Comparison of ENCODE assay signal across 14 cellular contexts in genomic region chr17:58641937-58642336, GRCh38. TPM values are rescaled to one million over a fixed set of nuclear protein-coding genes. Genes with fewer than 3 reads are reported as not detected.
"Had no signal": no experiment of that assay in that cellular context is flagged by ENCODE, and none has a peak within 500 bp of the region (broad histone marks: within the 10 kb centered on the region; RNA-seq: fewer than 3 reads in every experiment).

No MANE protein-coding gene starts in this region.

- H3K27me3 ChIP-seq: left lung, sigmoid colon had no signal

- H3K27ac ChIP-seq: coronary artery, left lung, psoas muscle, sigmoid colon had no signal

- H3K36me3 ChIP-seq: left lung, sigmoid colon had no signal

- H3K4me3 ChIP-seq: coronary artery, left lung, psoas muscle, sigmoid colon had no signal

- DNase-seq: activated CD4-positive, alpha-beta memory T cell treated with anti-CD3 and anti-CD28 coated beads, Interleukin-2, amount 10 ng/mL, durations not matched to agents 7 days and 5 days; activated CD4-positive, alpha-beta T cell treated with anti-CD3 and anti-CD28 coated beads for 1 hour; activated naive CD4-positive, alpha-beta T cell treated with Interleukin-2 at 50 U/mL for 16 hours; activated naive CD8-positive, alpha-beta T cell treated with anti-CD3 and anti-CD28 coated beads, Interleukin-2, amount 50 U/mL, for 24 hours; central memory CD4-positive, alpha-beta T cell; left lung; nephron progenitor cell; psoas muscle; sigmoid colon; stimulated activated CD4-positive, alpha-beta T cell treated with anti-CD3 and anti-CD28 coated beads, Interleukin-12 subunit alpha, Interleukin-12 subunit beta, amount 100 ng/mL, for 4 hours; stimulated activated naive CD4-positive, alpha-beta T cell treated with Interleukin-2 at 50 U/mL for 16 hours; trophoblast cell had no signal

- ATAC-seq: activated naive CD8-positive, alpha-beta T cell treated with anti-CD3 and anti-CD28 coated beads, Interleukin-2, amount 50 U/mL, for 24 hours; left lung; psoas muscle had no signal

- H3K9me3 ChIP-seq: left lung, psoas muscle, sigmoid colon had no signal

RNA-seq across cellular contexts. Expression of gene TEX14, which starts 49.9 kb away (rescaled TPM):
- total RNA-seq: glomerular endothelial cell had no signal
